Comparison of ENCODE assay signal across 1 cellular context in the genomic region with DNA sequence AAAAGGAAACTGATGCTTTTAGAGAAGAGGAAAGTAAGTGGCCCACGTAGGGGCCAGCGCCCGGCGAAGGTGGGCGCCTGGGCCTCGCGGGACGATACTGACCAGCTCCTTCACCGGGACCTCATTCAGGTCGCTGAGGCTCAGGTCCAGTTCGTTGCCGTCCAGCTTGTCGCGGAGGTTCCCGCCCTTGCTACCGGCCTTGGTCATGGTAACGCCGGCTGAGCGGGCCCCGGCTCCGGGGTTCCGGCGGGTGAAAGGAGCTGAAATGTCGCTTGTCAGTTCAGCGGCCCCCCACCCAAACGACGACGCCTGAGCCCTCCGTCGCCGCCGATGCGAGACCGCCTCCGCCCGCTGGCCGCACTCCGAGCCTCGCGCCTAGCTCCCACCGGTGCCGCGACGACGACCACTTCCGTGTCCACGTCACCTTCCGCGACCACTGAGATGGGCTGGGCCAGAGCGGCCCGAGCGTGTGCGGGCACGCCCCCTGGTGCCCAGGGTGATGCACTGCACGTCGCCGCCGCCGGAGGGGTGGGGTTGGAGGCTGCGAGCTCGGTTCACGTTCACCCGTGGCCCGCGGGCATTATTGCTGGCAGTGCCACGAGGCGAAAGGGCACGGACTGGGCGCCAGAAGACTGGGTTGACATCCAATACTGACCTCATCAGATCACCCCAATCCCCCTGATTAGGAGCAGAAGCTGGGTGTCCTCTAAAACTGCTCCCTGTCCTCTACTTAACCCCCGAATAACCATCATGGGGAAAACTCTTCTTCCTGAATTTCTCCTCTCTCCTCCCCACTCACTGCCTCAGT.
A peak's percentile ranks its signal among the peaks of the same experiment; 100 is the strongest.
TF ChIP-seq lines count a peak whose summit lies in the region.

TSS of gene LRRC59 (minus strand) at position 413 of the 808 bp plus-strand sequence. CDS start at position 207, 206 bp downstream.

TF ChIP-seq in HEK293, 187 proteins besides CTCF, POLR2A, EP300 and RAD21 (continued from another document):
- TF ChIP-seq HOXA7 (CRISPR knock-in tag; IDR thresholded peaks at IDR 0.05; ENCODE audit: borderline replicate concordance) = no peak
- TF ChIP-seq ZNF521 (tag by site-specific recombination; IDR thresholded peaks at IDR 0.05) = no peak
- TF ChIP-seq, protein P1, sequence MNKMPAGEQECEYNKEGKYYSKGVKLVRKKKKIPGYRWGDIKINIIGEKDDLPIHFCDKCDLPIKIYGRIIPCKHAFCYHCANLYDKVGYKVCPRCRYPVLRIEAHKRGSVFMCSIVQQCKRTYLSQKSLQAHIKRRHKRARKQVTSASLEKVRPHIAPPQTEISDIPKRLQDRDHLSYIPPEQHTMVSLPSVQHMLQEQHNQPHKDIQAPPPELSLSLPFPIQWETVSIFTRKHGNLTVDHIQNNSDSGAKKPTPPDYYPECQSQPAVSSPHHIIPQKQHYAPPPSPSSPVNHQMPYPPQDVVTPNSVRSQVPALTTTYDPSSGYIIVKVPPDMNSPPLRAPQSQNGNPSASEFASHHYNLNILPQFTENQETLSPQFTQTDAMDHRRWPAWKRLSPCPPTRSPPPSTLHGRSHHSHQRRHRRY (tag by site-specific recombination; IDR thresholded peaks at IDR 0.05) = no peak
- peak; percentile 50; the same call in 1 of the 2 replicates for TF ChIP-seq ZNF561 (tag by site-specific recombination; IDR thresholded peaks at IDR 0.05; ENCODE audit: borderline replicate concordance)
- TF ChIP-seq ZBTB7A (tag by site-specific recombination; IDR thresholded peaks at IDR 0.05; ENCODE audit: low read depth) = peak; percentile 99
- TF ChIP-seq, protein P2, sequence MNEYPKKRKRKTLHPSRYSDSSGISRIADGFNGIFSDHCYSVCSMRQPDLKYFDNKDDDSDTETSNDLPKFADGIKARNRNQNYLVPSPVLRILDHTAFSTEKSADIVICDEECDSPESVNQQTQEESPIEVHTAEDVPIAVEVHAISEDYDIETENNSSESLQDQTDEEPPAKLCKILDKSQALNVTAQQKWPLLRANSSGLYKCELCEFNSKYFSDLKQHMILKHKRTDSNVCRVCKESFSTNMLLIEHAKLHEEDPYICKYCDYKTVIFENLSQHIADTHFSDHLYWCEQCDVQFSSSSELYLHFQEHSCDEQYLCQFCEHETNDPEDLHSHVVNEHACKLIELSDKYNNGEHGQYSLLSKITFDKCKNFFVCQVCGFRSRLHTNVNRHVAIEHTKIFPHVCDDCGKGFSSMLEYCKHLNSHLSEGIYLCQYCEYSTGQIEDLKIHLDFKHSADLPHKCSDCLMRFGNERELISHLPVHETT (tag by site-specific recombination; IDR thresholded peaks at IDR 0.05) = peak; percentile 95
- peak; percentile 50; the same call in 1 of the 2 replicates for TF ChIP-seq ZNF121 (tag by site-specific recombination; IDR thresholded peaks at IDR 0.05)
- TF ChIP-seq ZNF501 (tag by site-specific recombination; IDR thresholded peaks at IDR 0.05) = peak; percentile 99
- TF ChIP-seq ZBTB44 (tag by site-specific recombination; IDR thresholded peaks at IDR 0.05) = no peak; the same call in 1 of the 2 replicates
- no peak for TF ChIP-seq ZNF248 (tag by site-specific recombination; IDR thresholded peaks at IDR 0.05)
- peak; percentile 61 for TF ChIP-seq SCRT2 (tag by site-specific recombination; IDR thresholded peaks at IDR 0.05)
